In the genomic region with DNA sequence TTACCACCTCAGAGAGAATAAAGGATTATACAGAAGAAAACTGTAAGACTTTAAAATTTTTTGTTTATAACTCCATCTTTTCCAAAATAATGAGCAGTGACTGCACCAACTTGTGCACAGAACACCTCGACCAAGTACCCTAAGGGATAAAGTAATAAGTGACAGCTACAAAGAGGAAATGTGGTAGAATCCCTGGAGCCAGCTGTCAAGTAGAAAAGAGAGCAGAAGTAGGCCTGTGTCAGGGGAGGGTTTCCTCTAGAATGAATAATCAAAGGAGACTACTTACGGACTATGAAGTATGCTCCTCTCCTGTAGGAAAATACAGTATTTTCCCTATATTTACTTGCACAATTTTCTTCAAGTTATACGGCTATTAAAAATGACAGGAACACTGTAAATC, we compare ENCODE assay signal across 8 cellular contexts. TPM values are rescaled to one million over a fixed set of nuclear protein-coding genes. Genes with fewer than 3 reads are reported as not detected.
DNase-seq lines count a peak whose midpoint lies in the region; ATAC-seq and TF ChIP-seq lines count a peak whose summit lies in the region.

No MANE protein-coding gene starts in this region.

- peaks cover 43% of the 10 kb centered on the region for H3K4me1 Mint-ChIP-seq in activated naive CD4-positive, alpha-beta T cell treated with anti-CD3 and anti-CD28 coated beads, Interleukin-2, amount 50 U/mL, for 24 hours
- peaks cover 18% of the 10 kb centered on the region for H3K4me1 Mint-ChIP-seq in activated T-helper 17 cell treated with anti-CD3 and anti-CD28 coated beads, Interleukin-2, amount 50 U/mL, for 72 hours

- H3K36me3 ChIP-seq in right lobe of liver, result peaks cover 0 to 29% (median 4%) of the 10 kb centered on the region in 4 donors
- peaks cover 16% of the 10 kb centered on the region for H3K36me3 ChIP-seq in upper lobe of right lung

- DNase-seq in activated naive CD4-positive, alpha-beta T cell (lab: John Stamatoyannopoulos, UW), result no peak
- no peak for DNase-seq in right lobe of liver
- no peak for DNase-seq in upper lobe of right lung
- no peak for DNase-seq in stimulated activated CD4-positive, alpha-beta T cell treated with anti-CD3 and anti-CD28 coated beads, Interleukin-12 subunit alpha, Interleukin-12 subunit beta, amount 100 ng/mL, for 4 hours
- no peak for DNase-seq in NCI-H1105 (lab: John Stamatoyannopoulos, UW)

- TF ChIP-seq POLR2A in right lobe of liver (IDR thresholded peaks at IDR 0.05), result no peak

- H3K27ac Mint-ChIP-seq in activated naive CD4-positive, alpha-beta T cell treated with anti-CD3 and anti-CD28 coated beads, Interleukin-2, amount 50 U/mL, for 24 hours, result no peak overlapping the region
- peak overlapping the region; percentile 75 for H3K27ac Mint-ChIP-seq in activated T-helper 17 cell treated with anti-CD3 and anti-CD28 coated beads, Interleukin-2, amount 50 U/mL, for 72 hours

- ATAC-seq in activated T-helper 17 cell treated with anti-CD3 and anti-CD28 coated beads, Interleukin-2, amount 50 U/mL, for 72 hours (replicated peaks), result no peak
- ATAC-seq in right lobe of liver (no peak), upper lobe of right lung (no peak), HG02798 (IDR thresholded peaks at IDR 0.05; ENCODE audit: poor library complexity, unreplicated experiment) (no peak)

- intact Hi-C loops in right lobe of liver (cut with DNase I) (no loop called here), upper lobe of right lung (cut with DNase I) (no loop called here)

- H3K27me3 ChIP-seq in right lobe of liver, result no peaks in the 10 kb centered on the region
- H3K27me3 ChIP-seq in upper lobe of right lung, result no peaks in the 10 kb centered on the region

- no peak overlapping the region for H3K27ac ChIP-seq in right lobe of liver
- H3K27ac ChIP-seq in upper lobe of right lung, result no peak overlapping the region

- TF ChIP-seq CTCF in right lobe of liver (IDR thresholded peaks at IDR 0.05) (no peak), upper lobe of right lung (IDR thresholded peaks at IDR 0.05) (no peak)

- H3K36me3 Mint-ChIP-seq in activated naive CD4-positive, alpha-beta T cell treated with anti-CD3 and anti-CD28 coated beads, Interleukin-2, amount 50 U/mL, for 24 hours, result peaks cover 11% of the 10 kb centered on the region
- H3K36me3 Mint-ChIP-seq in activated T-helper 17 cell treated with anti-CD3 and anti-CD28 coated beads, Interleukin-2, amount 50 U/mL, for 72 hours (ENCODE audit: low read depth), result peaks cover 57% of the 10 kb centered on the region

- 21% methylated on average over 3 of the region's 3 CpGs for WGBS in right lobe of liver (ENCODE audit: insufficient coverage, low coverage, low lambda C conversion rate, missing lambda C conversion rate)

- H3K27me3 Mint-ChIP-seq in activated naive CD4-positive, alpha-beta T cell treated with anti-CD3 and anti-CD28 coated beads, Interleukin-2, amount 50 U/mL, for 24 hours, result no peaks in the 10 kb centered on the region
- no peaks in the 10 kb centered on the region for H3K27me3 Mint-ChIP-seq in activated T-helper 17 cell treated with anti-CD3 and anti-CD28 coated beads, Interleukin-2, amount 50 U/mL, for 72 hours

- peak overlapping the region; percentile 67 to 93 (median 88) for H3K4me3 ChIP-seq in right lobe of liver
- H3K4me3 ChIP-seq in upper lobe of right lung, result peak overlapping the region; percentile 68

- no peaks in the 10 kb centered on the region for H3K9me3 ChIP-seq in right lobe of liver
- no peaks in the 10 kb centered on the region for H3K9me3 ChIP-seq in upper lobe of right lung

- H3K9me3 Mint-ChIP-seq in activated naive CD4-positive, alpha-beta T cell treated with anti-CD3 and anti-CD28 coated beads, Interleukin-2, amount 50 U/mL, for 24 hours, result no peaks in the 10 kb centered on the region
- no peaks in the 10 kb centered on the region for H3K9me3 Mint-ChIP-seq in activated T-helper 17 cell treated with anti-CD3 and anti-CD28 coated beads, Interleukin-2, amount 50 U/mL, for 72 hours

- H3K4me3 Mint-ChIP-seq in activated naive CD4-positive, alpha-beta T cell treated with anti-CD3 and anti-CD28 coated beads, Interleukin-2, amount 50 U/mL, for 24 hours, result peak overlapping the region; percentile 92
- H3K4me3 Mint-ChIP-seq in activated T-helper 17 cell treated with anti-CD3 and anti-CD28 coated beads, Interleukin-2, amount 50 U/mL, for 72 hours, result peak overlapping the region; percentile 81

- H3K4me1 ChIP-seq in right lobe of liver (peaks cover 0 to 14% (median 1%) of the 10 kb centered on the region in 4 donors), upper lobe of right lung (peaks cover 9% of the 10 kb centered on the region)

RNA-seq across cellular contexts. Expression of a gene that starts 1.2 kb away (rescaled TPM):
- total RNA-seq in activated T-helper 17 cell treated with anti-CD3 and anti-CD28 coated beads, Interleukin-2, amount 50 U/mL, for 72 hours, result 100 to 1,000 TPM in 1 of 2 donors, 10 to 100 TPM in 1; 49.7 to 106 TPM
- total RNA-seq in right lobe of liver (10 to 100 TPM; 31.1 to 71.6 (median 44.4) TPM), upper lobe of right lung (59.4 TPM)

RNA-seq across cellular contexts. Expression of a gene that starts 23.7 kb away (rescaled TPM):
- total RNA-seq in activated T-helper 17 cell treated with anti-CD3 and anti-CD28 coated beads, Interleukin-2, amount 50 U/mL, for 72 hours, result 1 to 10 TPM in 1 of 2 donors, under 1 TPM in 1; 0.22 to 1.2 TPM
- under 1 TPM in 4 of 6 experiments, not detected in 2; 0.11 to 0.49 (median 0.30) TPM for total RNA-seq in right lobe of liver
- total RNA-seq in upper lobe of right lung, result 0.26 TPM
